28 cellular contexts compared by ENCODE assay signal in the genomic region with DNA sequence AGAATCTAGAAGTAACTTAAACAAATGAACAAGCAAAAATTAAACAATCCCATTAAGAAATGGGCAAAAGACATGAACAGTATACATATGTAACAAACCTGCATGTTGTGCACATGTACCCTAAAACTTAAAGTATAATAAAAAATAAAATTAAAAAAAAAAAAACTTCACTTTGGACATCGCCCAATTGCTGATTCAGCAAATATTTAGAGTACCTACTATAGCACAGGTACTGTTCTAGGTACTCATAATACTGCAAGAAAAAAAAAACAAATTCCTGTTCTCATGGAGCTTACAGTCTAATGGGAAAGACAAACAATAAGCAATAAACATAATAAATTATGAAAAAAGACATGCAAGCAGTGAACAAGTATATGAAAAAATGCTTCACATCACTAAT.
"Had no signal": no experiment of that assay in that cellular context is flagged by ENCODE, and none has a peak within 500 bp of the region (broad histone marks: within the 10 kb centered on the region; RNA-seq: fewer than 3 reads in every experiment).

No MANE protein-coding gene starts in this region.

- H3K4me1 ChIP-seq: neural progenitor cell, parathyroid adenoma, psoas muscle, spleen, suprapubic skin, testis, tibial artery, transverse colon, upper lobe of right lung, uterus had no signal

- H3K27me3 ChIP-seq: neural progenitor cell, ovary, spleen, suprapubic skin, testis, tibial artery, transverse colon, upper lobe of right lung, uterus had no signal

- ATAC-seq: natural killer cell; psoas muscle; right cardiac atrium; sciatic nerve; stimulated activated memory B cell treated with anti-CD40 and anti-IgM and Interleukin-4, amounts not matched to agents 10 μg/mL and 1 μg/mL and 100 μg/mL, for 72 hours; stimulated activated naive CD8-positive, alpha-beta T cell treated with anti-CD3 and anti-CD28 coated beads, Interleukin-15, amount 100 ng/mL, for 72 hours; stimulated activated naive CD8-positive, alpha-beta T cell treated with anti-CD3 and anti-CD28 coated beads, Interleukin-15, Interleukin-2, amounts not matched to agents 100 U/mL and 50 U/mL, for 24 hours; upper lobe of right lung had no signal

- H3K9me3 ChIP-seq: ovary, testis, tibial artery, transverse colon, upper lobe of right lung, uterus had no signal

- H3K36me3 ChIP-seq: neural progenitor cell, ovary, spleen, suprapubic skin, tibial artery, transverse colon, upper lobe of right lung, uterus had no signal

- H3K9ac ChIP-seq: neural progenitor cell, parathyroid adenoma had no signal

- H2AFZ ChIP-seq: neural progenitor cell, parathyroid adenoma had no signal

- H3K4me2 ChIP-seq: neural progenitor cell, smooth muscle cell had no signal

- H3K27ac ChIP-seq: neural progenitor cell, ovary, parathyroid adenoma, psoas muscle, skin epidermis, spleen, suprapubic skin, testis, tibial artery, transverse colon, upper lobe of right lung, uterus had no signal

- DNase-seq: natural killer cell; occipital lobe; ovary; posterior cingulate gyrus; psoas muscle; right cardiac atrium; spleen; stimulated activated CD4-positive, alpha-beta T cell treated with anti-CD3 and anti-CD28 coated beads, Interleukin-12 subunit alpha, Interleukin-12 subunit beta, amount 100 ng/mL, for 4 hours; stimulated activated CD4-positive, alpha-beta T cell treated with anti-CD3 and anti-CD28 coated beads, Interleukin-1b, Interleukin-23, amount 100 ng/mL, for 48 hours; stimulated activated CD4-positive, alpha-beta T cell treated with anti-CD3 and anti-CD28 coated beads, Interleukin-4, amount 100 ng/mL, for 1 hour; stimulated activated CD4-positive, alpha-beta T cell treated with anti-CD3 and anti-CD28 coated beads, Interleukin-4, amount 100 ng/mL, for 4 hours; stimulated activated CD8-positive, alpha-beta memory T cell treated with anti-CD3 and anti-CD28 coated beads, Interleukin-4, amount 100 ng/mL, for 48 hours; stimulated activated naive CD4-positive, alpha-beta T cell; stimulated activated naive CD8-positive, alpha-beta T cell treated with anti-CD3 and anti-CD28 coated beads, Interleukin-15, amount 100 ng/mL, for 72 hours; stimulated activated naive CD8-positive, alpha-beta T cell treated with anti-CD3 and anti-CD28 coated beads, Interleukin-15, Interleukin-2, amounts not matched to agents 100 U/mL and 50 U/mL, for 24 hours; substantia nigra; testis; tibial artery; transverse colon; upper lobe of right lung; uterus had no signal

- H3K4me3 ChIP-seq: neural progenitor cell, ovary, psoas muscle, skin epidermis, smooth muscle cell, spleen, suprapubic skin, testis, tibial artery, transverse colon, upper lobe of right lung, uterus had no signal

- H3K79me2 ChIP-seq: parathyroid adenoma had no signal
